ENCODE assay signal across 21 cellular contexts in the genomic region with DNA sequence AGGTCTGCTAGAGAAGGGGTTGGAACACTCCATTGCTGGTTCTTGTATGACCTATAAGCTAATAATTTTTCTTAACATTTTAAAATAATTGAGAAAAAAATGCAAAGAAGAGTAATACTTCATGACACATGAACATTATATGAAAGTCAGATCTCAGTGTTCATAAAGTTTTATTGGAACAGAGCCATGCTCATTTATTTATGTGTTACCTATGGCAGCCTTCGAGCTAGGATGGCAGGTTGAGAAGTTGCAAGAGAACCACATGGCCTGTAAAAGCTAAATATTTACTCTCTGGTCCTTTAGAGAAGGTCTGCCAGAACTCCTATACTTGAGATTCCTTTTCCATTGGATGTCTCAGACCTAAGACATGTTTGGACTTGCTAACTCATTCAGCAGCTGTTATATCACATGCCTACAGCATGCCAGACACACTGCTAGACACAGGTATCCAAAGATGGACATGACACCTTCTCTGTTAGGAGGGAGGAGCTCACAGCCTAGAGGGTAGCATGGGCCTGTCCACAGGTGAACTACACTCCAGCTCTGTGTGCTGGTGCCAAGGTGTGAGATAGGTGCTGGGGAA.
A peak's percentile ranks its signal among the peaks of the same experiment; 100 is the strongest.
DNase-seq lines count a peak whose midpoint lies in the region; FAIRE-seq and TF ChIP-seq lines count a peak whose summit lies in the region.
"Had no signal": no experiment of that assay in that cellular context is flagged by ENCODE, and none has a peak within 500 bp of the region (broad histone marks: within the 10 kb centered on the region; RNA-seq: fewer than 3 reads in every experiment).

No MANE protein-coding gene starts in this region.

- H3K56ac ChIP-seq in H1 (replicated peaks; ENCODE audit: insufficient read length, low read depth, low read length): no peak overlapping the region

- H3K23me2 ChIP-seq in H1 (ENCODE audit: low read depth, low read length): no peaks in the 10 kb centered on the region

- H3K9ac ChIP-seq in H1 (replicated peaks in 1 of 4; ENCODE audit: extremely low read depth in 1 of 4, low read depth in 3 of 4, low read length in 3 of 4): no peak overlapping the region; a peak in 1 of 7 replicates

- intact Hi-C loops in CD4-positive, alpha-beta memory T cell (cut with micrococcal nuclease): no loop called here

- H3K23ac ChIP-seq in H1 (ENCODE audit: insufficient read length): no peak overlapping the region

- H3K4ac ChIP-seq in H1 (replicated peaks; ENCODE audit: insufficient read length, low read depth, low read length): no peak overlapping the region

- peaks cover 17 to 20% of the 10 kb centered on the region in 2 donors for H3K36me3 Mint-ChIP-seq in CD4-positive, alpha-beta memory T cell

- H3K79me2 ChIP-seq in H1 (ENCODE audit: control insufficient read depth in 1 of 2, insufficient read depth in 2 of 2, low read length in 2 of 2) (no peaks in the 10 kb centered on the region), osteoblast (ENCODE audit: insufficient read depth, low read length) (no peaks in the 10 kb centered on the region)

- 96% methylated on average over 1 of the region's 1 CpG; no CpG with 5 or more reads in 1 of the 2 experiments for WGBS in H1 (ENCODE audit: extremely low coverage in 1 of 2, insufficient coverage in 1 of 2, insufficient read length in 1 of 2, insufficient replicate concordance in 2 of 2, low coverage in 1 of 2, low lambda C conversion rate in 2 of 2, missing lambda C conversion rate in 1 of 2), 2 experiments

- peak; percentile 2 to 3 for DNase-seq in NCI-H526 (lab: John Stamatoyannopoulos, UW)
- DNase-seq in NCI-H526 treated with DMSO at 0.1 percent for 48 hours (lab: John Stamatoyannopoulos, UW): no peak
- DNase-seq in HPDE6-E6E7 (ENCODE audit: extremely low spot score): peak; percentile 35
- no peak for DNase-seq in H1 (ENCODE audit: low read depth in 1 of 2, low spot score in 2 of 2)
- DNase-seq in osteoblast (ENCODE audit: insufficient read length, low spot score, missing footprints): no peak
- no peak for DNase-seq in NCI-H1436 treated with DMSO at 0.1 percent for 48 hours (lab: John Stamatoyannopoulos, UW)
- no peak for DNase-seq in AG20443 (ENCODE audit: low spot score)
- no peak for DNase-seq in CD4-positive, alpha-beta memory T cell
- DNase-seq: activated CD4-positive, CD25-positive, alpha-beta regulatory T cell; activated CD8-positive, alpha-beta T cell treated with anti-CD3 and anti-CD28 coated beads, Interleukin-2, amount 10 ng/mL, durations not matched to agents 7 days and 5 days; activated naive CD4-positive, alpha-beta T cell treated with anti-CD3 and anti-CD28 coated beads, Interleukin-2, amount 50 U/mL, for 16 hours; activated T-cell treated with anti-CD3 and anti-CD28 coated beads, Interleukin-2, amount 50 U/mL, for 24 hours; foreskin fibroblast; mesendoderm; NCI-H1105; NCI-H2107; Peyer's patch; spleen; testis had no signal

- H4K20me1 ChIP-seq in H1 (replicated peaks in 1 of 2; ENCODE audit: control insufficient read depth in 1 of 2, insufficient read depth in 2 of 2, low read length in 2 of 2): no peaks in the 10 kb centered on the region
- H4K20me1 ChIP-seq in osteoblast (ENCODE audit: insufficient read depth, low read length): no peaks in the 10 kb centered on the region

- CTCF ChIA-PET in H1 (lab: Charles Lee; ENCODE audit: partially characterized antibody): interaction anchor here (0.7 to 1.8 kb wide), 5 partner anchors 9 to 19 kb away, joined by 3 read pairs; no protein-coding TSS in a partner anchor
- CTCF ChIA-PET in CD4-positive, alpha-beta memory T cell (lab: Charles Lee; ENCODE audit: partially characterized antibody): interaction anchor here (0.9 kb wide), 1 partner anchor 22 kb away, joined by 3 read pairs; no protein-coding TSS in a partner anchor

- no peak overlapping the region for H2BK120ac ChIP-seq in H1 (replicated peaks; ENCODE audit: low read depth, low read length)

- POLR2A ChIA-PET in H1 (lab: Charles Lee; ENCODE audit: partially characterized antibody): no interaction called here
- POLR2A ChIA-PET in CD4-positive, alpha-beta memory T cell (lab: Charles Lee; ENCODE audit: partially characterized antibody): no interaction called here

- H4K5ac ChIP-seq in H1 (ENCODE audit: insufficient read length, low read depth, low read length): no peak overlapping the region

- no peak overlapping the region; the same call in 1 of the 2 replicates for H4K8ac ChIP-seq in H1 (ENCODE audit: extremely low read depth, insufficient read depth, low read length)

- no peak overlapping the region for H3K4me3 Mint-ChIP-seq in CD4-positive, alpha-beta memory T cell
- H3K4me3 Mint-ChIP-seq: activated CD8-positive, alpha-beta T cell treated with anti-CD3 and anti-CD28 coated beads, Interleukin-2, amount 10 ng/mL, durations not matched to agents 7 days and 5 days; activated T-cell treated with anti-CD3 and anti-CD28 coated beads, Interleukin-2, amount 50 U/mL, for 24 hours; neural crest cell had no signal

- H3K18ac ChIP-seq in H1 (ENCODE audit: extremely low read depth, low read length): no peak overlapping the region

- no peaks in the 10 kb centered on the region for H3K79me1 ChIP-seq in H1 (ENCODE audit: low read depth, low read length)

- peaks cover 0 to 12% (median 5%) of the 10 kb centered on the region in 8 donors for H3K9me3 Mint-ChIP-seq in CD4-positive, alpha-beta memory T cell

- no peak for TF ChIP-seq POLR2A in H1 (IDR thresholded peaks at IDR 0.05; ENCODE audit: control extremely low read depth in 1 of 2, low read depth in 2 of 2, low read length in 2 of 2)

- H3K4me2 ChIP-seq in H1 (ENCODE audit: insufficient read depth in 1 of 2, low read depth in 2 of 2, low read length in 2 of 2) (no peak overlapping the region), osteoblast (ENCODE audit: insufficient read depth, low read length) (no peak overlapping the region)

- no peak overlapping the region for H2BK15ac ChIP-seq in H1 (ENCODE audit: low read length)

- H3K27ac ChIP-seq in H1 (ENCODE audit: low read depth, low read length) (no peak overlapping the region), osteoblast (ENCODE audit: low read depth, low read length) (no peak overlapping the region)
- no peak overlapping the region for H3K27ac ChIP-seq in CD4-positive, alpha-beta memory T cell (ENCODE audit: low read depth, low read length)
- H3K27ac ChIP-seq: ascending aorta, Peyer's patch, spleen, testis had no signal

- no peak for FAIRE-seq in H1 (lab: Jason Lieb, UNC)

- H3K4me1 ChIP-seq in H1 (replicated peaks in 1 of 4; ENCODE audit: control insufficient read depth in 3 of 4, insufficient read depth in 4 of 4, low read length in 3 of 4) (peaks cover 0 to 3% (median 1%) of the 10 kb centered on the region in 4 experiments; a peak in 2 of 7 replicates), osteoblast (ENCODE audit: insufficient read depth, low read length) (no peaks in the 10 kb centered on the region)
- no peaks in the 10 kb centered on the region for H3K4me1 ChIP-seq in CD4-positive, alpha-beta memory T cell (ENCODE audit: insufficient read depth, low read length)
- H3K4me1 ChIP-seq: ascending aorta, Peyer's patch, spleen had no signal

- H3K4me1 Mint-ChIP-seq in CD4-positive, alpha-beta memory T cell: peaks cover 0 to 2% (median 0%) of the 10 kb centered on the region in 4 donors

- no peak overlapping the region for H3K14ac ChIP-seq in H1 (ENCODE audit: insufficient read length)

- TF ChIP-seq CTCF in H1 (IDR thresholded peaks at IDR 0.05; ENCODE audit: control extremely low read depth in 1 of 3, insufficient read depth in 1 of 3, low read depth in 1 of 3, low read length in 3 of 3): no peak
- TF ChIP-seq CTCF in osteoblast (IDR thresholded peaks at IDR 0.05; ENCODE audit: extremely low read depth, low read depth, low read length): no peak

- peaks cover 6 to 9% of the 10 kb centered on the region in 2 experiments; a peak in 2 of 4 replicates for H3K9me3 ChIP-seq in H1 (ENCODE audit: insufficient read depth in 2 of 2, low read depth in 1 of 2, low read length in 1 of 2)
- H3K9me3 ChIP-seq in osteoblast (ENCODE audit: low read depth, low read length): no peaks in the 10 kb centered on the region
- H3K9me3 ChIP-seq in CD4-positive, alpha-beta memory T cell (ENCODE audit: control insufficient read depth in 1 of 2, low read length in 2 of 2): no peaks in the 10 kb centered on the region
- H3K9me3 ChIP-seq: ascending aorta, Peyer's patch, testis had no signal

- H3K36me3 ChIP-seq in H1 (ENCODE audit: control insufficient read depth in 2 of 4, insufficient read depth in 4 of 4, low read length in 3 of 4) (peaks cover 0 to 8% (median 0%) of the 10 kb centered on the region in 4 experiments; a peak in 3 of 8 replicates), osteoblast (ENCODE audit: insufficient read depth, low read length) (no peaks in the 10 kb centered on the region)
- no peaks in the 10 kb centered on the region for H3K36me3 ChIP-seq in CD4-positive, alpha-beta memory T cell (ENCODE audit: insufficient read depth, low read length)

- TF ChIP-seq RAD21 in H1 (IDR thresholded peaks at IDR 0.05 in 1 of 2, conservative IDR thresholded peaks at IDR 0.05 in 1 of 2; ENCODE audit: low read depth in 2 of 2, low read length in 2 of 2): no peak

- peak overlapping the region in 2 of 7 donors; percentile 41 to 44 for H3K27ac Mint-ChIP-seq in CD4-positive, alpha-beta memory T cell
- H3K27ac Mint-ChIP-seq: activated CD8-positive, alpha-beta T cell treated with anti-CD3 and anti-CD28 coated beads, Interleukin-2, amount 10 ng/mL, durations not matched to agents 7 days and 5 days; activated T-cell treated with anti-CD3 and anti-CD28 coated beads, Interleukin-2, amount 50 U/mL, for 24 hours had no signal

- H3K27me3 Mint-ChIP-seq in CD4-positive, alpha-beta memory T cell: no peaks in the 10 kb centered on the region
- H3K27me3 Mint-ChIP-seq: activated T-cell treated with anti-CD3 and anti-CD28 coated beads, Interleukin-2, amount 50 U/mL, for 24 hours had no signal

- H2BK12ac ChIP-seq in H1 (ENCODE audit: low read depth, low read length): no peak overlapping the region

- no peak overlapping the region for H2AFZ ChIP-seq in H1 (ENCODE audit: low read length)
- H2AFZ ChIP-seq in osteoblast (ENCODE audit: low read length): peak overlapping the region; percentile 1

- H3K4me3 ChIP-seq in H1 (ENCODE audit: extremely low read depth in 1 of 4, insufficient read depth in 2 of 4, low read depth in 3 of 4, low read length in 4 of 4) (no peak overlapping the region), osteoblast (ENCODE audit: insufficient read depth, low read length) (no peak overlapping the region)
- no peak overlapping the region for H3K4me3 ChIP-seq in CD4-positive, alpha-beta memory T cell (ENCODE audit: low read length in 2 of 2)
- H3K4me3 ChIP-seq: ascending aorta, Peyer's patch, spleen, testis had no signal

- H2BK20ac ChIP-seq in H1 (ENCODE audit: low read length): no peak overlapping the region

- TF ChIP-seq EP300 in H1 (IDR thresholded peaks at IDR 0.05; ENCODE audit: borderline replicate concordance in 1 of 2, low read depth in 2 of 2, low read length in 2 of 2): no peak

- H2AK5ac ChIP-seq in H1 (ENCODE audit: low read depth, low read length): peak overlapping the region; percentile 4; the same call in 1 of the 2 replicates

- H3K27me3 ChIP-seq in H1 (replicated peaks in 1 of 4; ENCODE audit: control insufficient read depth in 3 of 4, extremely low read depth in 1 of 4, insufficient read depth in 3 of 4, low read length in 3 of 4): no peaks in the 10 kb centered on the region
- H3K27me3 ChIP-seq in osteoblast (ENCODE audit: insufficient read depth, low read length): no peaks in the 10 kb centered on the region
- H3K27me3 ChIP-seq in CD4-positive, alpha-beta memory T cell (ENCODE audit: insufficient read depth, low read length): no peaks in the 10 kb centered on the region
- H3K27me3 ChIP-seq: ascending aorta, Peyer's patch, spleen, testis had no signal

- H4K91ac ChIP-seq in H1 (replicated peaks; ENCODE audit: insufficient read length, low read length): peak overlapping the region; percentile 33

- H2BK5ac ChIP-seq in H1 (ENCODE audit: low read depth, low read length): peak overlapping the region; percentile 69; the same call in 1 of the 2 replicates

Comparison
In these comparisons a context has a peak if more than half of its experiments do, and no peak if none do; other contexts are left out.
1. DNase-seq: peak in NCI-H526 (2 of 2) and HPDE6-E6E7 (single experiment); none in NCI-H526 treated with DMSO at 0.1 percent for 48 hours (single experiment), H1 (0 of 2), osteoblast (single experiment), NCI-H1436 treated with DMSO at 0.1 percent for 48 hours (single experiment), AG20443 (single experiment) and CD4-positive, alpha-beta memory T cell (0 of 5).